Comparison of ENCODE assay signal across 1 cellular context in genomic region chr20:64039293-64040160, GRCh38.
TF ChIP-seq lines count a peak whose summit lies in the region.

No MANE protein-coding gene starts in this region.

TF ChIP-seq in HepG2, 621 proteins besides CTCF, POLR2A, EP300 and RAD21 (continued from another document):
- TF ChIP-seq HNF1B (CRISPR knock-in tag; IDR thresholded peaks at IDR 0.05) (peak; percentile 42; the same call in 1 of the 2 replicates), NCOA1 (CRISPR knock-in tag; IDR thresholded peaks at IDR 0.05) (0 out of 2 replicates have a peak, but pooled peaks have one; percentile 26), AGO2 (optimal IDR thresholded peaks at IDR 0.05; ENCODE audit: low read depth, low read length) (peak; percentile 38), ARNT (IDR thresholded peaks at IDR 0.05) (no peak), ZNF292 (CRISPR knock-in tag; IDR thresholded peaks at IDR 0.05; ENCODE audit: borderline replicate concordance, low read depth) (no peak), UBTF (CRISPR knock-in tag; IDR thresholded peaks at IDR 0.05) (peak; percentile 29; the same call in 1 of the 2 replicates), MED1 (CRISPR knock-in tag; IDR thresholded peaks at IDR 0.05) (no peak), MTA3 (CRISPR knock-in tag; IDR thresholded peaks at IDR 0.05) (no peak), MTF2 (CRISPR knock-in tag; IDR thresholded peaks at IDR 0.05; ENCODE audit: borderline replicate concordance) (no peak), ZNF724P (CRISPR knock-in tag; IDR thresholded peaks at IDR 0.05; ENCODE audit: borderline replicate concordance) (peak; percentile 74; the same call in 1 of the 2 replicates), CREM (IDR thresholded peaks at IDR 0.05) (no peak), CREM (CRISPR knock-in tag; IDR thresholded peaks at IDR 0.05) (no peak), PHF20 (CRISPR knock-in tag; IDR thresholded peaks at IDR 0.05) (no peak), ZNF766 (CRISPR knock-in tag; IDR thresholded peaks at IDR 0.05; ENCODE audit: borderline replicate concordance) (no peak), NR2F1 (CRISPR knock-in tag; IDR thresholded peaks at IDR 0.05) (0 out of 4 replicates have a peak, but pooled peaks of 1 of the 2 experiments have one; percentile 19), ZNF713 (CRISPR knock-in tag; IDR thresholded peaks at IDR 0.05) (no peak), MXD3 (CRISPR knock-in tag; IDR thresholded peaks at IDR 0.05) (peak; percentile 33), HIC2 (CRISPR knock-in tag; IDR thresholded peaks at IDR 0.05; ENCODE audit: low read depth) (no peak), ZSCAN21 (CRISPR knock-in tag; IDR thresholded peaks at IDR 0.05; ENCODE audit: borderline replicate concordance) (no peak), FOXO4 (CRISPR knock-in tag; conservative IDR thresholded peaks at IDR 0.05) (0 out of 2 replicates have a peak, but pooled peaks have one; percentile 19), PHB2 (IDR thresholded peaks at IDR 0.05; ENCODE audit: partially characterized antibody) (no peak), ZNF362 (CRISPR knock-in tag; IDR thresholded peaks at IDR 0.05; ENCODE audit: borderline replicate concordance) (no peak), BCL3 (CRISPR knock-in tag; IDR thresholded peaks at IDR 0.05) (peak; percentile 31; the same call in 1 of the 2 replicates), TERF1 (CRISPR knock-in tag; IDR thresholded peaks at IDR 0.05) (no peak), CAMTA2 (CRISPR knock-in tag; IDR thresholded peaks at IDR 0.05; ENCODE audit: borderline replicate concordance) (no peak), ZMAT3 (CRISPR knock-in tag; conservative IDR thresholded peaks at IDR 0.05) (0 out of 2 replicates have a peak, but pooled peaks have one; percentile 19), HMGXB4 (CRISPR knock-in tag; IDR thresholded peaks at IDR 0.05; ENCODE audit: borderline replicate concordance in 1 of 2, low read depth in 1 of 2) (peak in 1 of 2 experiments; percentile 2; a peak in 1 of 4 replicates), TEAD2 (CRISPR knock-in tag; IDR thresholded peaks at IDR 0.05) (no peak), IRF2 (CRISPR knock-in tag; IDR thresholded peaks at IDR 0.05) (no peak), MBNL3 (CRISPR knock-in tag; conservative IDR thresholded peaks at IDR 0.05) (no peak), IKZF1 (IDR thresholded peaks at IDR 0.05) (no peak), XRCC5 (optimal IDR thresholded peaks at IDR 0.05; ENCODE audit: low read length) (no peak), SALL1 (CRISPR knock-in tag; IDR thresholded peaks at IDR 0.05) (peak; percentile 8; the same call in 1 of the 2 replicates), THAP11 (CRISPR knock-in tag; IDR thresholded peaks at IDR 0.05) (0 out of 2 replicates have a peak, but pooled peaks have one; percentile 10)
TF ChIP-seq in HepG2: peak in this region for 60.
